ENCODE assay signal across 1 cellular context in the genomic region with DNA sequence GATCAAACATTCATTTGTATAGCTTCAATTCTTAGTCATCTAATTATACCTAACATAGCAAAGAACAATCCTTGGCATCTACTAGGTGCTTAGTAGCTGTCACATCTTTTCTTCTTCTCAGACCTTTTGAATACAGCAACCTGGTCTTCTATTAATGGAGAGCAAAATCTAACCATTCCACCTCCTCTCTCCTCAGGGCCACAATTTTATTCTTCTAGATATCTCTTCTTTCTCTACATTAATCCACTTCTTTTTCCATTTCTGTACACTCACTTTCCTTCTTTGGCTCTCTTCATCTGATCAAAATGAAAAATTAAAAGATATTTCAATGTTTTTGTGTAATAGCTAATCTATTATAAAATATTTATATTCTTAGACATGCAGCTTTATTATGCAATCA.
A peak's percentile ranks its signal among the peaks of the same experiment; 100 is the strongest.
TF ChIP-seq lines count a peak whose summit lies in the region.

No MANE protein-coding gene starts in this region.

TF ChIP-seq in GM12878, 131 proteins besides CTCF, POLR2A, EP300 and RAD21:
- TF ChIP-seq, protein P1, sequence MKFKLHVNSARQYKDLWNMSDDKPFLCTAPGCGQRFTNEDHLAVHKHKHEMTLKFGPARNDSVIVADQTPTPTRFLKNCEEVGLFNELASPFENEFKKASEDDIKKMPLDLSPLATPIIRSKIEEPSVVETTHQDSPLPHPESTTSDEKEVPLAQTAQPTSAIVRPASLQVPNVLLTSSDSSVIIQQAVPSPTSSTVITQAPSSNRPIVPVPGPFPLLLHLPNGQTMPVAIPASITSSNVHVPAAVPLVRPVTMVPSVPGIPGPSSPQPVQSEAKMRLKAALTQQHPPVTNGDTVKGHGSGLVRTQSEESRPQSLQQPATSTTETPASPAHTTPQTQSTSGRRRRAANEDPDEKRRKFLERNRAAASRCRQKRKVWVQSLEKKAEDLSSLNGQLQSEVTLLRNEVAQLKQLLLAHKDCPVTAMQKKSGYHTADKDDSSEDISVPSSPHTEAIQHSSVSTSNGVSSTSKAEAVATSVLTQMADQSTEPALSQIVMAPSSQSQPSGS (IDR thresholded peaks at IDR 0.05; ENCODE audit: low read length): 0 out of 2 replicates have a peak, but pooled peaks have one; percentile 8
- TF ChIP-seq YBX1 (IDR thresholded peaks at IDR 0.05): no peak
TF ChIP-seq in GM12878: peak in this region for 1.
